1 cellular context compared by ENCODE assay signal in the genomic region with DNA sequence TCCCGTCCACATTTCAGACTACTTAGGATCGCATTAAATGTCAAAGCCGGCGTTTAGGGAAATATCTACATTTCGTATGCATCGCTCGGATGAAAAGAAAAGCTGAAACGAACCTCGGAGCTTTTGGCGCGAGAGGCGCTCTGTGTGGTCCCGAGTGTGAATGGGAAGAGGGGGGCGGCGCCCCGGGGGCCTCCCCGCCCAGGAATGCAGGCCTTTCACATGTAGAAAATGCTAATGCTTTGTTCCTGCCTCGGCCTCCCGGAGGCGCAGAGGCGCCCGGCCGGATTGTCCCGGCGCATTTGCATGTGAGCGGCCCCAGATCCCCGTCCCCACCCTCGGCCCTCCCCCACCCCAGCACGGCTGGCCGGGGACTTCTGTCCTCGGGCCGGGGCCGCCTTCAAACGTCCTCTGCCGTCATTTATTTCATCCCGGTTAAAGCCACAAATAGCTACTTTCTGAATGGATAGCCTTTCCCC.
TF ChIP-seq lines count a peak whose summit lies in the region.

No MANE protein-coding gene starts in this region.

TF ChIP-seq in K562, 482 proteins besides CTCF, POLR2A, EP300 and RAD21 (continued from another document):
- TF ChIP-seq, protein P1, sequence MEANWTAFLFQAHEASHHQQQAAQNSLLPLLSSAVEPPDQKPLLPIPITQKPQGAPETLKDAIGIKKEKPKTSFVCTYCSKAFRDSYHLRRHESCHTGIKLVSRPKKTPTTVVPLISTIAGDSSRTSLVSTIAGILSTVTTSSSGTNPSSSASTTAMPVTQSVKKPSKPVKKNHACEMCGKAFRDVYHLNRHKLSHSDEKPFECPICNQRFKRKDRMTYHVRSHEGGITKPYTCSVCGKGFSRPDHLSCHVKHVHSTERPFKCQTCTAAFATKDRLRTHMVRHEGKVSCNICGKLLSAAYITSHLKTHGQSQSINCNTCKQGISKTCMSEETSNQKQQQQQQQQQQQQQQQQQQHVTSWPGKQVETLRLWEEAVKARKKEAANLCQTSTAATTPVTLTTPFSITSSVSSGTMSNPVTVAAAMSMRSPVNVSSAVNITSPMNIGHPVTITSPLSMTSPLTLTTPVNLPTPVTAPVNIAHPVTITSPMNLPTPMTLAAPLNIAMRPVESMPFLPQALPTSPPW (CRISPR knock-in tag; IDR thresholded peaks at IDR 0.05): peak; percentile 53; the same call in 1 of the 2 replicates
- TF ChIP-seq TEAD4 (IDR thresholded peaks at IDR 0.05; ENCODE audit: low read length) (peak; percentile 64), TEAD4 (CRISPR knock-in tag; IDR thresholded peaks at IDR 0.05; ENCODE audit: borderline replicate concordance) (0 out of 2 replicates have a peak, but pooled peaks have one; percentile 20), TEAD1 (CRISPR knock-in tag; IDR thresholded peaks at IDR 0.05) (peak in 1 of 2 experiments; percentile 91; a peak in 2 of 4 replicates), TBP (optimal IDR thresholded peaks at IDR 0.05; ENCODE audit: low read depth, low read length) (peak; percentile 9), TFAM (CRISPR knock-in tag; conservative IDR thresholded peaks at IDR 0.05) (no peak), DMBX1 (CRISPR knock-in tag; IDR thresholded peaks at IDR 0.05; ENCODE audit: borderline replicate concordance) (no peak), ZBTB7A (IDR thresholded peaks at IDR 0.05; ENCODE audit: borderline replicate concordance, control insufficient read depth, low read depth, low read length) (peak; percentile 86), RB1 (IDR thresholded peaks at IDR 0.05; ENCODE audit: low read depth) (peak; percentile 53; the same call in 1 of the 2 replicates), GTF2E2 (tag; IDR thresholded peaks at IDR 0.05) (no peak), MXI1 (IDR thresholded peaks at IDR 0.05; ENCODE audit: low read depth, low read length) (peak; percentile 37; the same call in 1 of the 2 replicates)
- TF ChIP-seq, protein P2, sequence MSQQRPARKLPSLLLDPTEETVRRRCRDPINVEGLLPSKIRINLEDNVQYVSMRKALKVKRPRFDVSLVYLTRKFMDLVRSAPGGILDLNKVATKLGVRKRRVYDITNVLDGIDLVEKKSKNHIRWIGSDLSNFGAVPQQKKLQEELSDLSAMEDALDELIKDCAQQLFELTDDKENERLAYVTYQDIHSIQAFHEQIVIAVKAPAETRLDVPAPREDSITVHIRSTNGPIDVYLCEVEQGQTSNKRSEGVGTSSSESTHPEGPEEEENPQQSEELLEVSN (IDR thresholded peaks at IDR 0.05; ENCODE audit: borderline replicate concordance in 1 of 2, extremely low read depth in 1 of 2, insufficient read depth in 1 of 2, insufficient read length in 1 of 2, low read depth in 1 of 2, low read length in 1 of 2, poor library complexity in 1 of 2, severe bottlenecking in 1 of 2): peak in 1 of 2 experiments; percentile 61
- TF ChIP-seq, protein P3, sequence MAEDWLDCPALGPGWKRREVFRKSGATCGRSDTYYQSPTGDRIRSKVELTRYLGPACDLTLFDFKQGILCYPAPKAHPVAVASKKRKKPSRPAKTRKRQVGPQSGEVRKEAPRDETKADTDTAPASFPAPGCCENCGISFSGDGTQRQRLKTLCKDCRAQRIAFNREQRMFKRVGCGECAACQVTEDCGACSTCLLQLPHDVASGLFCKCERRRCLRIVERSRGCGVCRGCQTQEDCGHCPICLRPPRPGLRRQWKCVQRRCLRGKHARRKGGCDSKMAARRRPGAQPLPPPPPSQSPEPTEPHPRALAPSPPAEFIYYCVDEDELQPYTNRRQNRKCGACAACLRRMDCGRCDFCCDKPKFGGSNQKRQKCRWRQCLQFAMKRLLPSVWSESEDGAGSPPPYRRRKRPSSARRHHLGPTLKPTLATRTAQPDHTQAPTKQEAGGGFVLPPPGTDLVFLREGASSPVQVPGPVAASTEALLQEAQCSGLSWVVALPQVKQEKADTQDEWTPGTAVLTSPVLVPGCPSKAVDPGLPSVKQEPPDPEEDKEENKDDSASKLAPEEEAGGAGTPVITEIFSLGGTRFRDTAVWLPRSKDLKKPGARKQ (CRISPR knock-in tag; IDR thresholded peaks at IDR 0.05): 0 out of 2 replicates have a peak, but pooled peaks have one; percentile 42
